1 cellular context compared by ENCODE assay signal in genomic region chr14:23557946-23558345, GRCh38.
A peak's percentile ranks its signal among the peaks of the same experiment; 100 is the strongest.
TF ChIP-seq lines count a peak whose summit lies in the region.

No MANE protein-coding gene starts in this region.

TF ChIP-seq in GM12891, 5 proteins besides CTCF, POLR2A, EP300 and RAD21:
- 0 out of 2 replicates have a peak, but pooled peaks have one; percentile 27 for TF ChIP-seq POLR2AphosphoS5 (IDR thresholded peaks at IDR 0.05; ENCODE audit: low read depth, low read length)
- TF ChIP-seq POU2F2 (IDR thresholded peaks at IDR 0.05; ENCODE audit: low read depth, low read length), result no peak
- no peak for TF ChIP-seq PAX5 (IDR thresholded peaks at IDR 0.05; ENCODE audit: insufficient read depth, low read length, severe bottlenecking)
- no peak for TF ChIP-seq TAF1 (IDR thresholded peaks at IDR 0.05; ENCODE audit: low read depth, low read length)
- TF ChIP-seq SPI1 (IDR thresholded peaks at IDR 0.05; ENCODE audit: low read depth, low read length), result no peak
